In genomic region chr22:38872172-38872830, GRCh38 we compare ENCODE assay signal across 1 cellular context.
TF ChIP-seq lines count a peak whose summit lies in the region.

Gene CBX6, minus strand, starts transcription at chr22:38872216. Its CDS starts 26 bp downstream, at chr22:38872190.

TF ChIP-seq in GM12878, 131 proteins besides CTCF, POLR2A, EP300 and RAD21 (continued from another document):
- TF ChIP-seq TCF3 (IDR thresholded peaks at IDR 0.05; ENCODE audit: borderline replicate concordance, insufficient read depth, low read depth, low read length), result peak; percentile 87
- TF ChIP-seq MTA2 (IDR thresholded peaks at IDR 0.05; ENCODE audit: low read depth), result no peak
- TF ChIP-seq CBFB (IDR thresholded peaks at IDR 0.05; ENCODE audit: low read depth), result no peak
- TF ChIP-seq ESRRA (IDR thresholded peaks at IDR 0.05; ENCODE audit: low read length), result no peak
- no peak for TF ChIP-seq NR2C2 (IDR thresholded peaks at IDR 0.05; ENCODE audit: borderline replicate concordance, control insufficient read depth, insufficient read length, low read depth)
- peak; percentile 72; the same call in 1 of the 2 replicates for TF ChIP-seq RAD51 (IDR thresholded peaks at IDR 0.05)
- TF ChIP-seq SMAD5 (IDR thresholded peaks at IDR 0.05; ENCODE audit: low read depth), result no peak
- peak; percentile 73; the same call in 1 of the 2 replicates for TF ChIP-seq LARP7 (IDR thresholded peaks at IDR 0.05)
- peak; percentile 76; the same call in 1 of the 2 replicates for TF ChIP-seq TAF1 (IDR thresholded peaks at IDR 0.05; ENCODE audit: borderline replicate concordance, low read depth, low read length)
- TF ChIP-seq NR2C1 (IDR thresholded peaks at IDR 0.05), result no peak
- no peak for TF ChIP-seq CEBPZ (IDR thresholded peaks at IDR 0.05; ENCODE audit: low read depth, low read length)
- TF ChIP-seq FOXM1 (IDR thresholded peaks at IDR 0.05; ENCODE audit: low read depth, low read length), result no peak
- no peak for TF ChIP-seq ELK1 (IDR thresholded peaks at IDR 0.05; ENCODE audit: low read depth, low read length)
- TF ChIP-seq RBBP5 (conservative IDR thresholded peaks at IDR 0.05), result no peak
- TF ChIP-seq MYC (IDR thresholded peaks at IDR 0.05; ENCODE audit: insufficient read depth, insufficient read length, insufficient replicate concordance, low read length, severe bottlenecking), result no peak
- TF ChIP-seq ZZZ3 (IDR thresholded peaks at IDR 0.05; ENCODE audit: control insufficient read depth, insufficient read length, low read depth), result no peak
- TF ChIP-seq CHD2 (IDR thresholded peaks at IDR 0.05; ENCODE audit: borderline replicate concordance, low read depth, low read length), result 0 out of 2 replicates have a peak, but pooled peaks have one; percentile 22
- no peak for TF ChIP-seq GABPA (IDR thresholded peaks at IDR 0.05; ENCODE audit: low read depth)
- no peak for TF ChIP-seq SIX5 (IDR thresholded peaks at IDR 0.05; ENCODE audit: low read depth, low read length, severe bottlenecking)
- no peak for TF ChIP-seq BCL11A (IDR thresholded peaks at IDR 0.05; ENCODE audit: low read depth, low read length)
- no peak for TF ChIP-seq ZNF384 (IDR thresholded peaks at IDR 0.05; ENCODE audit: borderline replicate concordance, low read depth, low read length)
- TF ChIP-seq SUPT20H (IDR thresholded peaks at IDR 0.05; ENCODE audit: borderline replicate concordance, control insufficient read depth, low read depth, low read length), result no peak
- 0 out of 2 replicates have a peak, but pooled peaks have one; percentile 33 for TF ChIP-seq ZNF217 (IDR thresholded peaks at IDR 0.05)
- no peak for TF ChIP-seq CREB1 (IDR thresholded peaks at IDR 0.05; ENCODE audit: low read depth)
- TF ChIP-seq EED (IDR thresholded peaks at IDR 0.05; ENCODE audit: low read depth), result 0 out of 2 replicates have a peak, but pooled peaks have one; percentile 10
- peak; percentile 89 for TF ChIP-seq RFX5 (IDR thresholded peaks at IDR 0.05; ENCODE audit: low read depth, low read length)
- TF ChIP-seq SREBF2 (IDR thresholded peaks at IDR 0.05; ENCODE audit: low read length), result no peak
- 0 out of 2 replicates have a peak, but pooled peaks have one; percentile 48 for TF ChIP-seq POLR2AphosphoS5 (IDR thresholded peaks at IDR 0.05; ENCODE audit: low read length)
- peak; percentile 79 for TF ChIP-seq USF2 (IDR thresholded peaks at IDR 0.05; ENCODE audit: borderline replicate concordance, low read depth, low read length)
TF ChIP-seq in GM12878: peak in this region for 40.
